Comparison of ENCODE assay signal across 1 cellular context in the genomic region with DNA sequence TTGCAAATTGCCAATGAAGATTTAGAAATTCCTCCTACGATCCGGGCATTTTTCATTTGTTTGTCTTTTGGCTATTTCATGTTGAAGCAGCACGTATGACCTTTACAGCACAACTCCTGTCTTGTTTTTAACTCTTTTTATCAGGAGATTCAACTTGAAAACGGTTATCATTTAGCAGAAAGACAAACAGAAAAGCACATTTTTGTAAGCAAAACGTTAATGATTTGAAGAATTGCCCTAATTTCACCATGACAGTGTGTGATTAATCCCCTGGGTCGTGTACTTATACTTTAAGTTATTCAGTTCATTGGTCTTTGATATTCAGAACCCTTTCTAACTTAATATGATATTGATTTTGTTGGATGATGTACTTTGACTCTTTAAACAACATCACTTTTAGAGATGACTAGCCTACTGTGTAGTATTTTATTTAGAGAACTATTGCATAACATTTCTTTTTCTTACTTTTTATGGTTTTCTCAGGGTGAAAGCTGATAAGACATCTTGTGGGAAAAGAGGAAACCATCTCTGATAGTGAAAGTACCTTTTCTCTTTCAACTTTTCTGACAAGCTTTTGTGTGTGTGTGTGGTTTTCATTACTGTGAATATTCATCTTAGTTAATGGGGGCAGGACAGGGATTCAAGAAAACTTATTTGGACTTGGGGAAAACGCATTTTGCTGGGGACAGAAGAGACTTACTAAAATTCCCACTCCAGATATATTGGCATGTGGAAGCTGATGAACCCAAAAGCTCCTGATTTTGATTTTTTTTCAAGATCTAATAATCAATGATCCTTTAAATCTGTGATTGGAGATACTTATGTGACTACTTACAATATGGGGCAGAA.
TF ChIP-seq lines count a peak whose summit lies in the region.

No MANE protein-coding gene starts in this region.

TF ChIP-seq in HepG2, 621 proteins besides CTCF, POLR2A, EP300 and RAD21 (continued from another document and continues in another):
- peak; percentile 81; the same call in 1 of the 2 replicates for TF ChIP-seq TEF (CRISPR knock-in tag; IDR thresholded peaks at IDR 0.05)
- no peak for TF ChIP-seq ZXDC (CRISPR knock-in tag; IDR thresholded peaks at IDR 0.05)
- no peak for TF ChIP-seq SYNCRIP (IDR thresholded peaks at IDR 0.05; ENCODE audit: insufficient read depth, low read depth, low read length)
- peak; percentile 56; the same call in 1 of the 2 replicates for TF ChIP-seq SIX4 (CRISPR knock-in tag; IDR thresholded peaks at IDR 0.05)
- TF ChIP-seq ZNF749 (CRISPR knock-in tag; IDR thresholded peaks at IDR 0.05; ENCODE audit: borderline replicate concordance), result no peak
- TF ChIP-seq HNF4G (IDR thresholded peaks at IDR 0.05; ENCODE audit: borderline replicate concordance, low read depth, low read length), result peak; percentile 51
- no peak for TF ChIP-seq HNF4G (CRISPR knock-in tag; IDR thresholded peaks at IDR 0.05; ENCODE audit: borderline replicate concordance, low read depth)
- no peak for TF ChIP-seq ZNF670 (CRISPR knock-in tag; IDR thresholded peaks at IDR 0.05; ENCODE audit: borderline replicate concordance)
- TF ChIP-seq ZNF564 (CRISPR knock-in tag; IDR thresholded peaks at IDR 0.05), result no peak
- no peak for TF ChIP-seq LBX2 (CRISPR knock-in tag; IDR thresholded peaks at IDR 0.05; ENCODE audit: borderline replicate concordance)
- TF ChIP-seq ADNP (CRISPR knock-in tag; IDR thresholded peaks at IDR 0.05), result no peak
- TF ChIP-seq ATF7-NPFF (CRISPR knock-in tag; IDR thresholded peaks at IDR 0.05; ENCODE audit: low read depth), result no peak
- no peak for TF ChIP-seq ZNF598 (CRISPR knock-in tag; IDR thresholded peaks at IDR 0.05; ENCODE audit: borderline replicate concordance)
- no peak for TF ChIP-seq ZNF333 (CRISPR knock-in tag; IDR thresholded peaks at IDR 0.05; ENCODE audit: borderline replicate concordance)
- TF ChIP-seq ZNF572 (CRISPR knock-in tag; IDR thresholded peaks at IDR 0.05), result no peak
- TF ChIP-seq STAG1 (CRISPR knock-in tag; IDR thresholded peaks at IDR 0.05), result no peak
- TF ChIP-seq NFAT5 (CRISPR knock-in tag; IDR thresholded peaks at IDR 0.05), result no peak
- TF ChIP-seq, protein P1, sequence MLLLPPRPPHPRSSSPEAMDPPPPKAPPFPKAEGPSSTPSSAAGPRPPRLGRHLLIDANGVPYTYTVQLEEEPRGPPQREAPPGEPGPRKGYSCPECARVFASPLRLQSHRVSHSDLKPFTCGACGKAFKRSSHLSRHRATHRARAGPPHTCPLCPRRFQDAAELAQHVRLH (CRISPR knock-in tag; IDR thresholded peaks at IDR 0.05; ENCODE audit: borderline replicate concordance, low read depth), result 0 out of 2 replicates have a peak, but pooled peaks have one; percentile 20
- TF ChIP-seq ZBTB7A (CRISPR knock-in tag; IDR thresholded peaks at IDR 0.05), result no peak
- TF ChIP-seq KDM4B (CRISPR knock-in tag; IDR thresholded peaks at IDR 0.05), result no peak
- TF ChIP-seq MED1 (CRISPR knock-in tag; IDR thresholded peaks at IDR 0.05), result peak; percentile 93
- no peak for TF ChIP-seq MYNN (CRISPR knock-in tag; IDR thresholded peaks at IDR 0.05; ENCODE audit: low read depth)
- TF ChIP-seq POLR2AphosphoS5 (IDR thresholded peaks at IDR 0.05; ENCODE audit: low read depth, low read length), result no peak
- TF ChIP-seq, protein P2, sequence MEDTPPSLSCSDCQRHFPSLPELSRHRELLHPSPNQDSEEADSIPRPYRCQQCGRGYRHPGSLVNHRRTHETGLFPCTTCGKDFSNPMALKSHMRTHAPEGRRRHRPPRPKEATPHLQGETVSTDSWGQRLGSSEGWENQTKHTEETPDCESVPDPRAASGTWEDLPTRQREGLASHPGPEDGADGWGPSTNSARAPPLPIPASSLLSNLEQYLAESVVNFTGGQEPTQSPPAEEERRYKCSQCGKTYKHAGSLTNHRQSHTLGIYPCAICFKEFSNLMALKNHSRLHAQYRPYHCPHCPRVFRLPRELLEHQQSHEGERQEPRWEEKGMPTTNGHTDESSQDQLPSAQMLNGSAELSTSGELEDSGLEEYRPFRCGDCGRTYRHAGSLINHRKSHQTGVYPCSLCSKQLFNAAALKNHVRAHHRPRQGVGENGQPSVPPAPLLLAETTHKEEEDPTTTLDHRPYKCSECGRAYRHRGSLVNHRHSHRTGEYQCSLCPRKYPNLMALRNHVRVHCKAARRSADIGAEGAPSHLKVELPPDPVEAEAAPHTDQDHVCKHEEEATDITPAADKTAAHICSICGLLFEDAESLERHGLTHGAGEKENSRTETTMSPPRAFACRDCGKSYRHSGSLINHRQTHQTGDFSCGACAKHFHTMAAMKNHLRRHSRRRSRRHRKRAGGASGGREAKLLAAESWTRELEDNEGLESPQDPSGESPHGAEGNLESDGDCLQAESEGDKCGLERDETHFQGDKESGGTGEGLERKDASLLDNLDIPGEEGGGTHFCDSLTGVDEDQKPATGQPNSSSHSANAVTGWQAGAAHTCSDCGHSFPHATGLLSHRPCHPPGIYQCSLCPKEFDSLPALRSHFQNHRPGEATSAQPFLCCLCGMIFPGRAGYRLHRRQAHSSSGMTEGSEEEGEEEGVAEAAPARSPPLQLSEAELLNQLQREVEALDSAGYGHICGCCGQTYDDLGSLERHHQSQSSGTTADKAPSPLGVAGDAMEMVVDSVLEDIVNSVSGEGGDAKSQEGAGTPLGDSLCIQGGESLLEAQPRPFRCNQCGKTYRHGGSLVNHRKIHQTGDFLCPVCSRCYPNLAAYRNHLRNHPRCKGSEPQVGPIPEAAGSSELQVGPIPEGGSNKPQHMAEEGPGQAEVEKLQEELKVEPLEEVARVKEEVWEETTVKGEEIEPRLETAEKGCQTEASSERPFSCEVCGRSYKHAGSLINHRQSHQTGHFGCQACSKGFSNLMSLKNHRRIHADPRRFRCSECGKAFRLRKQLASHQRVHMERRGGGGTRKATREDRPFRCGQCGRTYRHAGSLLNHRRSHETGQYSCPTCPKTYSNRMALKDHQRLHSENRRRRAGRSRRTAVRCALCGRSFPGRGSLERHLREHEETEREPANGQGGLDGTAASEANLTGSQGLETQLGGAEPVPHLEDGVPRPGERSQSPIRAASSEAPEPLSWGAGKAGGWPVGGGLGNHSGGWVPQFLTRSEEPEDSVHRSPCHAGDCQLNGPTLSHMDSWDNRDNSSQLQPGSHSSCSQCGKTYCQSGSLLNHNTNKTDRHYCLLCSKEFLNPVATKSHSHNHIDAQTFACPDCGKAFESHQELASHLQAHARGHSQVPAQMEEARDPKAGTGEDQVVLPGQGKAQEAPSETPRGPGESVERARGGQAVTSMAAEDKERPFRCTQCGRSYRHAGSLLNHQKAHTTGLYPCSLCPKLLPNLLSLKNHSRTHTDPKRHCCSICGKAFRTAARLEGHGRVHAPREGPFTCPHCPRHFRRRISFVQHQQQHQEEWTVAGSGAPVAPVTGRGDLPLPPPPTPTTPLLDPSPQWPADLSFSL (CRISPR knock-in tag; IDR thresholded peaks at IDR 0.05), result no peak
- no peak for TF ChIP-seq TSC22D2 (CRISPR knock-in tag; IDR thresholded peaks at IDR 0.05; ENCODE audit: borderline replicate concordance)
- TF ChIP-seq SOX6 (IDR thresholded peaks at IDR 0.05), result no peak
- peak; percentile 86 for TF ChIP-seq SOX6 (CRISPR knock-in tag; IDR thresholded peaks at IDR 0.05)
- no peak for TF ChIP-seq ZNF234 (CRISPR knock-in tag; conservative IDR thresholded peaks at IDR 0.05)
- no peak for TF ChIP-seq U2AF2 (IDR thresholded peaks at IDR 0.05; ENCODE audit: low read depth, low read length)
- no peak for TF ChIP-seq NFYB (CRISPR knock-in tag; IDR thresholded peaks at IDR 0.05)
- no peak for TF ChIP-seq PRDM15 (CRISPR knock-in tag; IDR thresholded peaks at IDR 0.05)
- no peak for TF ChIP-seq ZSCAN31 (CRISPR knock-in tag; IDR thresholded peaks at IDR 0.05; ENCODE audit: low read depth)
- peak; percentile 96 for TF ChIP-seq FOXJ3 (CRISPR knock-in tag; IDR thresholded peaks at IDR 0.05; ENCODE audit: borderline replicate concordance)
- TF ChIP-seq RFX3 (CRISPR knock-in tag; IDR thresholded peaks at IDR 0.05), result no peak
- TF ChIP-seq ZFYVE20 (CRISPR knock-in tag; IDR thresholded peaks at IDR 0.05; ENCODE audit: borderline replicate concordance, low read depth), result no peak
- no peak for TF ChIP-seq MYC (CRISPR knock-in tag; IDR thresholded peaks at IDR 0.05; ENCODE audit: borderline replicate concordance)
- no peak for TF ChIP-seq ZBTB3 (CRISPR knock-in tag; IDR thresholded peaks at IDR 0.05; ENCODE audit: borderline replicate concordance, low read depth)
- TF ChIP-seq SMYD3 (CRISPR knock-in tag; IDR thresholded peaks at IDR 0.05), result no peak
- no peak for TF ChIP-seq MLLT10 (CRISPR knock-in tag; IDR thresholded peaks at IDR 0.05)
- peak; percentile 81 for TF ChIP-seq LCORL (IDR thresholded peaks at IDR 0.05)
- TF ChIP-seq LCORL (CRISPR knock-in tag; IDR thresholded peaks at IDR 0.05), result peak; percentile 41
- no peak for TF ChIP-seq ZSCAN12 (CRISPR knock-in tag; IDR thresholded peaks at IDR 0.05)
